Comparison of ENCODE assay signal across 1 cellular context in the genomic region with DNA sequence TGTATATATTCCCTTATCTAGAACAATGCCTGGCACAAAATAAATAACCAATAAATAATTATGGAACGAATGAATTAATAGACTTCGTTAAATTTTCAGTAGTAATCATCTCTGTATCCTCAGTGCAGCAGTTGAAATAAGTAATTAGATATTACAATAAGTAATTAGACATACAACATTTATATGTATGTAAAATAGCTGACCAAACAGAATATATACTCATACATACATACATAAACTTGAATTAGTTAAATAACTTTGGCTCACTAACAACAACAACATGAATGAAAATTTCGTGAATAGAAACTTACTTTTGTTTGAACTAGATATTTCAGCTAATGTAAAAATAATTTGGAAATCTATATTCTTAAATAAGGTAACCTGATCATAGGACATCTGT.
A peak's percentile ranks its signal among the peaks of the same experiment; 100 is the strongest.
TF ChIP-seq lines count a peak whose summit lies in the region.

No MANE protein-coding gene starts in this region.

TF ChIP-seq in K562, 482 proteins besides CTCF, POLR2A, EP300 and RAD21 (continued from another document):
- TF ChIP-seq, protein P1, sequence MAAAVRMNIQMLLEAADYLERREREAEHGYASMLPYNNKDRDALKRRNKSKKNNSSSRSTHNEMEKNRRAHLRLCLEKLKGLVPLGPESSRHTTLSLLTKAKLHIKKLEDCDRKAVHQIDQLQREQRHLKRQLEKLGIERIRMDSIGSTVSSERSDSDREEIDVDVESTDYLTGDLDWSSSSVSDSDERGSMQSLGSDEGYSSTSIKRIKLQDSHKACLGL (CRISPR knock-in tag; IDR thresholded peaks at IDR 0.05; ENCODE audit: borderline replicate concordance, poor library complexity, severe bottlenecking) = no peak
- TF ChIP-seq, protein P2, sequence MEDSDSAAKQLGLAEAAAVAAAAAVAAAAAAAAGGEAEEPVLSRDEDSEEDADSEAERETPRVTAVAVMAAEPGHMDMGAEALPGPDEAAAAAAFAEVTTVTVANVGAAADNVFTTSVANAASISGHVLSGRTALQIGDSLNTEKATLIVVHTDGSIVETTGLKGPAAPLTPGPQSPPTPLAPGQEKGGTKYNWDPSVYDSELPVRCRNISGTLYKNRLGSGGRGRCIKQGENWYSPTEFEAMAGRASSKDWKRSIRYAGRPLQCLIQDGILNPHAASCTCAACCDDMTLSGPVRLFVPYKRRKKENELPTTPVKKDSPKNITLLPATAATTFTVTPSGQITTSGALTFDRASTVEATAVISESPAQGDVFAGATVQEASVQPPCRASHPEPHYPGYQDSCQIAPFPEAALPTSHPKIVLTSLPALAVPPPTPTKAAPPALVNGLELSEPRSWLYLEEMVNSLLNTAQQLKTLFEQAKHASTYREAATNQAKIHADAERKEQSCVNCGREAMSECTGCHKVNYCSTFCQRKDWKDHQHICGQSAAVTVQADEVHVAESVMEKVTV (CRISPR knock-in tag; IDR thresholded peaks at IDR 0.05) = no peak
- TF ChIP-seq ZNF316 (IDR thresholded peaks at IDR 0.05) = peak; percentile 83
TF ChIP-seq in K562: peak in this region for 3.
